In genomic region chr6:50816115-50816675, GRCh38 we compare ENCODE assay signal across 8 cellular contexts. TPM values are rescaled to one million over a fixed set of nuclear protein-coding genes. Genes with fewer than 3 reads are reported as not detected.
DNase-seq lines count a peak whose midpoint lies in the region; ATAC-seq, FAIRE-seq and TF ChIP-seq lines count a peak whose summit lies in the region.

No MANE protein-coding gene starts in this region.

- H3K4me1 Mint-ChIP-seq in activated CD4-positive, alpha-beta memory T cell treated with anti-CD3 and anti-CD28 coated beads, Interleukin-2, amount 10 ng/mL, durations not matched to agents 7 days and 5 days = peaks cover 14% of the 10 kb centered on the region
- H3K4me1 Mint-ChIP-seq in stimulated activated memory B cell treated with anti-CD40 and anti-IgM and Interleukin-4, amounts not matched to agents 10 μg/mL and 1 μg/mL and 100 μg/mL, for 72 hours = peaks cover 20% of the 10 kb centered on the region

- peak overlapping the region; percentile 83 for H3K4me3 Mint-ChIP-seq in activated CD4-positive, alpha-beta memory T cell treated with anti-CD3 and anti-CD28 coated beads, Interleukin-2, amount 10 ng/mL, durations not matched to agents 7 days and 5 days
- H3K4me3 Mint-ChIP-seq in stimulated activated memory B cell treated with anti-CD40 and anti-IgM and Interleukin-4, amounts not matched to agents 10 μg/mL and 1 μg/mL and 100 μg/mL, for 72 hours = peak overlapping the region; percentile 80

- H3K36me3 Mint-ChIP-seq in activated CD4-positive, alpha-beta memory T cell treated with anti-CD3 and anti-CD28 coated beads, Interleukin-2, amount 10 ng/mL, durations not matched to agents 7 days and 5 days (ENCODE audit: low read depth) = no peaks in the 10 kb centered on the region
- H3K36me3 Mint-ChIP-seq in stimulated activated memory B cell treated with anti-CD40 and anti-IgM and Interleukin-4, amounts not matched to agents 10 μg/mL and 1 μg/mL and 100 μg/mL, for 72 hours = no peaks in the 10 kb centered on the region

- H3K27me3 ChIP-seq in endothelial cell of umbilical vein (ENCODE audit: control insufficient read depth in 2 of 2, insufficient read depth in 2 of 2, low read length in 2 of 2) = peaks cover 37 to 49% of the 10 kb centered on the region in 2 experiments

- no peaks in the 10 kb centered on the region for H3K9me1 ChIP-seq in endothelial cell of umbilical vein (replicated peaks; ENCODE audit: control insufficient read depth, extremely low read depth, insufficient read depth, low read length)

- H3K27ac Mint-ChIP-seq in activated CD4-positive, alpha-beta memory T cell treated with anti-CD3 and anti-CD28 coated beads, Interleukin-2, amount 10 ng/mL, durations not matched to agents 7 days and 5 days = no peak overlapping the region
- peak overlapping the region; percentile 27 for H3K27ac Mint-ChIP-seq in stimulated activated memory B cell treated with anti-CD40 and anti-IgM and Interleukin-4, amounts not matched to agents 10 μg/mL and 1 μg/mL and 100 μg/mL, for 72 hours

- no peak overlapping the region for H3K27ac ChIP-seq in endothelial cell of umbilical vein (ENCODE audit: insufficient read depth, low read depth, low read length)

- peaks cover 50% of the 10 kb centered on the region for H3K27me3 Mint-ChIP-seq in activated CD4-positive, alpha-beta memory T cell treated with anti-CD3 and anti-CD28 coated beads, Interleukin-2, amount 10 ng/mL, durations not matched to agents 7 days and 5 days
- peaks cover 61% of the 10 kb centered on the region for H3K27me3 Mint-ChIP-seq in stimulated activated memory B cell treated with anti-CD40 and anti-IgM and Interleukin-4, amounts not matched to agents 10 μg/mL and 1 μg/mL and 100 μg/mL, for 72 hours

- H2AFZ ChIP-seq in endothelial cell of umbilical vein (ENCODE audit: low read depth, low read length) = peak overlapping the region; percentile 81

- H3K9me3 Mint-ChIP-seq in activated CD4-positive, alpha-beta memory T cell treated with anti-CD3 and anti-CD28 coated beads, Interleukin-2, amount 10 ng/mL, durations not matched to agents 7 days and 5 days = no peaks in the 10 kb centered on the region
- no peaks in the 10 kb centered on the region for H3K9me3 Mint-ChIP-seq in stimulated activated memory B cell treated with anti-CD40 and anti-IgM and Interleukin-4, amounts not matched to agents 10 μg/mL and 1 μg/mL and 100 μg/mL, for 72 hours

- dilution Hi-C loops in endothelial cell of umbilical vein (cut with MboI; ENCODE audit: extremely low pct_ligation_motif_present, low sequenced_read_pairs) = no loop called here

- H3K9me3 ChIP-seq in endothelial cell of umbilical vein (replicated peaks; ENCODE audit: control insufficient read depth, insufficient read depth, low read length) = no peaks in the 10 kb centered on the region

- H3K79me2 ChIP-seq in endothelial cell of umbilical vein (ENCODE audit: control insufficient read depth, insufficient read depth, low read length) = no peaks in the 10 kb centered on the region

- ATAC-seq in GM19324 (IDR thresholded peaks at IDR 0.05; ENCODE audit: low FRiP score, unreplicated experiment) = peak; percentile 48
- ATAC-seq in HG03432 (IDR thresholded peaks at IDR 0.05; ENCODE audit: unreplicated experiment) = peak; percentile 73
- ATAC-seq in stimulated activated memory B cell treated with anti-CD40 and anti-IgM and Interleukin-4, amounts not matched to agents 10 μg/mL and 1 μg/mL and 100 μg/mL, for 72 hours = peak; percentile 56

- H4K20me1 ChIP-seq in endothelial cell of umbilical vein (replicated peaks; ENCODE audit: control insufficient read depth, extremely low read depth, insufficient read depth, low read length) = no peaks in the 10 kb centered on the region

- no peak for TF ChIP-seq POLR2A in endothelial cell of umbilical vein (IDR thresholded peaks at IDR 0.05; ENCODE audit: low read depth, low read length)

- no peaks in the 10 kb centered on the region for H3K4me1 ChIP-seq in endothelial cell of umbilical vein (ENCODE audit: control insufficient read depth, extremely low read depth, insufficient read depth, low read length)

- intact Hi-C loops in endothelial cell of umbilical vein (cut with micrococcal nuclease) = loop anchor here (1.0 to 10.0 kb wide), 2 partner anchors 1039 to 1143 kb away; no protein-coding TSS in a partner anchor

- peak overlapping the region; percentile 95 for H3K4me2 ChIP-seq in endothelial cell of umbilical vein (ENCODE audit: insufficient read depth, low read length)

- DNase-seq in CMK (ENCODE audit: low read depth) (peak; percentile 35), NCI-H510A (lab: John Stamatoyannopoulos, UW) (peak; percentile 31), endothelial cell of umbilical vein (ENCODE audit: low read depth, low spot score) (peak; percentile 71), mucosa of gallbladder (ENCODE audit: low spot score) (peak; percentile 72)
- DNase-seq in activated CD4-positive, alpha-beta memory T cell treated with anti-CD3 and anti-CD28 coated beads, Interleukin-2, amount 10 ng/mL, durations not matched to agents 7 days and 5 days = peak; percentile 62

- no peak overlapping the region for H3K9ac ChIP-seq in endothelial cell of umbilical vein (replicated peaks; ENCODE audit: extremely low read depth, insufficient read depth, low read length)

- CTCF ChIA-PET in activated CD4-positive, alpha-beta memory T cell treated with anti-CD3 and anti-CD28 coated beads, Interleukin-2, amount 10 ng/mL, durations not matched to agents 7 days and 5 days (lab: Charles Lee) = interaction anchor here (0.6 to 0.7 kb wide), 2 partner anchors 14 to 104 kb away, joined by 3 to 4 read pairs; no protein-coding TSS in a partner anchor
- CTCF ChIA-PET in endothelial cell of umbilical vein (lab: Charles Lee) = interaction anchor here (0.8 to 4.2 kb wide), 7 partner anchors 11 to 1234 kb away, joined by 4 to 34 read pairs (median 5); no protein-coding TSS in a partner anchor

- peak; percentile 87 for FAIRE-seq in endothelial cell of umbilical vein (lab: Jason Lieb, UNC)

- TF ChIP-seq CTCF in endothelial cell of umbilical vein (IDR thresholded peaks at IDR 0.05; ENCODE audit: extremely low read depth in 1 of 2, insufficient read depth in 1 of 2, low read depth in 1 of 2, low read length in 2 of 2) = peak; percentile 58 to 77

- POLR2A ChIA-PET in activated CD4-positive, alpha-beta memory T cell treated with anti-CD3 and anti-CD28 coated beads, Interleukin-2, amount 10 ng/mL, durations not matched to agents 7 days and 5 days (lab: Charles Lee) = no interaction called here
- POLR2A ChIA-PET in endothelial cell of umbilical vein (lab: Charles Lee) = no interaction called here

- BruUV-seq in endothelial cell of umbilical vein (replicated peaks; lab: Mats Ljungman, UMichigan) = no TSS peak

- H3K36me3 ChIP-seq in endothelial cell of umbilical vein (ENCODE audit: control insufficient read depth in 2 of 2, extremely low read depth in 1 of 2, insufficient read depth in 2 of 2, low read length in 2 of 2) = no peaks in the 10 kb centered on the region

- H3K4me3 ChIP-seq in endothelial cell of umbilical vein (replicated peaks in 1 of 3; ENCODE audit: insufficient read depth in 1 of 3, low read depth in 1 of 3, low read length in 3 of 3) = peak overlapping the region; percentile 42 to 85 (median 74)

TF ChIP-seq in endothelial cell of umbilical vein, 7 proteins besides CTCF, POLR2A, EP300 and RAD21:
- no peak for TF ChIP-seq POLR2AphosphoS5 (IDR thresholded peaks at IDR 0.05; ENCODE audit: insufficient read depth, low read depth, low read length)
- no peak for TF ChIP-seq MYC (IDR thresholded peaks at IDR 0.05; ENCODE audit: low read depth, low read length)
- peak; percentile 9 for TF ChIP-seq EZH2 (IDR thresholded peaks at IDR 0.05; ENCODE audit: borderline replicate concordance, low read depth, low read length, severe bottlenecking)
- no peak for TF ChIP-seq GATA2 (IDR thresholded peaks at IDR 0.05; ENCODE audit: insufficient read depth, insufficient read length, low read depth, low read length)
TF ChIP-seq in endothelial cell of umbilical vein: peak in this region for 1.

RNA-seq across cellular contexts. Expression of gene TFAP2B, which starts 2.5 kb away (rescaled TPM):
- total RNA-seq in activated CD4-positive, alpha-beta memory T cell treated with anti-CD3 and anti-CD28 coated beads, Interleukin-2, amount 10 ng/mL, durations not matched to agents 7 days and 5 days = not detected
- total RNA-seq in endothelial cell of umbilical vein (not detected in 2 replicates), mucosa of gallbladder (not detected)
- not detected in 2 replicates for polyA plus RNA-seq in endothelial cell of umbilical vein
- polyA plus RNA-seq in endothelial cell of umbilical vein (2011; cell fraction: cytosol; rRNA removed) = not detected in 2 replicates
- polyA plus RNA-seq in endothelial cell of umbilical vein (2011; cell fraction: nucleus; rRNA removed) = not detected in 2 replicates
- polyA plus RNA-seq in endothelial cell of umbilical vein (2012) = not detected in 2 replicates
- polyA minus RNA-seq in endothelial cell of umbilical vein = not detected in 2 replicates
- polyA minus RNA-seq in endothelial cell of umbilical vein (2011; cell fraction: cytosol; rRNA and poly(A)+ RNA removed) = not detected
- not detected in 2 replicates for polyA minus RNA-seq in endothelial cell of umbilical vein (2011; cell fraction: nucleus; rRNA and poly(A)+ RNA removed)
